In the genomic region with DNA sequence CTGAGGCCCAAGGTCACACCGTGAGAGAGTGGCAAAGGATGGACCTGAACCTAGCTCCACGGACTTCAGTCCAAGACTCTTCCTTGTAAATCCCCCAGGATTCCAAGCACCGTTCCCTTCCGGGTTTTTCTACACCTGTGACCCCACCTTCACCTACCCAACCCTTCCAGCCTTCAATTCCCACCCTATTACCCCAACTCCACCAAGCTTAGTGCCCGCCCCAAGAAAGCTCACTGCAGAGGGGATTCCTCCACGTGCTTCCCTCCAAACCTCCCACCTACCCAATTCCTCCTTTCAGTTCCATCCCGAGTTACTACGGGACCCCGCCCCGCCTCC, we compare ENCODE assay signal across 1 cellular context.
TF ChIP-seq lines count a peak whose summit lies in the region.

No MANE protein-coding gene starts in this region.

TF ChIP-seq in HepG2, 621 proteins besides CTCF, POLR2A, EP300 and RAD21 (continues in another document):
- TF ChIP-seq ZNF777 (CRISPR knock-in tag; IDR thresholded peaks at IDR 0.05) (no peak), ELF1 (CRISPR knock-in tag; IDR thresholded peaks at IDR 0.05) (peak; percentile 56; the same call in 1 of the 2 replicates), EHMT2 (IDR thresholded peaks at IDR 0.05; ENCODE audit: borderline replicate concordance, low read depth, low read length) (no peak), RARG (CRISPR knock-in tag; IDR thresholded peaks at IDR 0.05; ENCODE audit: low read depth) (no peak), GRHL1 (CRISPR knock-in tag; conservative IDR thresholded peaks at IDR 0.05) (no peak), HNF4A (CRISPR knock-in tag; IDR thresholded peaks at IDR 0.05) (no peak; the same call in 1 of the 2 replicates), ZNF253 (CRISPR knock-in tag; IDR thresholded peaks at IDR 0.05; ENCODE audit: borderline replicate concordance) (no peak), FOXP4 (CRISPR knock-in tag; IDR thresholded peaks at IDR 0.05) (no peak), ZNF552 (CRISPR knock-in tag; IDR thresholded peaks at IDR 0.05; ENCODE audit: borderline replicate concordance) (no peak), FOXA1 (IDR thresholded peaks at IDR 0.05) (no peak), FOXA1 (CRISPR knock-in tag; IDR thresholded peaks at IDR 0.05) (no peak), SOX5 (CRISPR knock-in tag; IDR thresholded peaks at IDR 0.05; ENCODE audit: borderline replicate concordance) (no peak), CBX5 (CRISPR knock-in tag; IDR thresholded peaks at IDR 0.05; ENCODE audit: borderline replicate concordance) (0 out of 2 replicates have a peak, but pooled peaks have one; percentile 1), ZNF224 (CRISPR knock-in tag; IDR thresholded peaks at IDR 0.05) (peak; percentile 65; the same call in 1 of the 2 replicates), ZNF446 (CRISPR knock-in tag; IDR thresholded peaks at IDR 0.05) (0 out of 2 replicates have a peak, but pooled peaks have one; percentile 19), CBX2 (IDR thresholded peaks at IDR 0.05; ENCODE audit: low read depth, low read length) (no peak), CBX2 (CRISPR knock-in tag; IDR thresholded peaks at IDR 0.05; ENCODE audit: low read depth) (no peak), FUBP1 (CRISPR knock-in tag; IDR thresholded peaks at IDR 0.05; ENCODE audit: borderline replicate concordance) (no peak), ZSCAN9 (CRISPR knock-in tag; IDR thresholded peaks at IDR 0.05; ENCODE audit: borderline replicate concordance) (no peak), RARA (CRISPR knock-in tag; IDR thresholded peaks at IDR 0.05) (peak; percentile 2; the same call in 1 of the 2 replicates), GABPA (IDR thresholded peaks at IDR 0.05; ENCODE audit: low read depth, low read length) (no peak), GABPA (CRISPR knock-in tag; IDR thresholded peaks at IDR 0.05; ENCODE audit: low read depth) (peak; percentile 56), KAT8 (CRISPR knock-in tag; IDR thresholded peaks at IDR 0.05) (no peak), ZNF143 (CRISPR knock-in tag; IDR thresholded peaks at IDR 0.05) (peak; percentile 75), ZNF350 (CRISPR knock-in tag; IDR thresholded peaks at IDR 0.05; ENCODE audit: borderline replicate concordance, low read depth) (no peak), ARHGAP35 (CRISPR knock-in tag; IDR thresholded peaks at IDR 0.05; ENCODE audit: borderline replicate concordance) (no peak), ZEB1 (IDR thresholded peaks at IDR 0.05; ENCODE audit: insufficient replicate concordance, low read depth) (peak; percentile 3), ZNF891 (CRISPR knock-in tag; IDR thresholded peaks at IDR 0.05) (peak; percentile 53; the same call in 1 of the 2 replicates), CEBPG (CRISPR knock-in tag; IDR thresholded peaks at IDR 0.05) (no peak), ZNF782 (CRISPR knock-in tag; IDR thresholded peaks at IDR 0.05; ENCODE audit: borderline replicate concordance) (no peak), ELF3 (CRISPR knock-in tag; IDR thresholded peaks at IDR 0.05) (peak; percentile 39; the same call in 1 of the 2 replicates)
- TF ChIP-seq, protein P1, sequence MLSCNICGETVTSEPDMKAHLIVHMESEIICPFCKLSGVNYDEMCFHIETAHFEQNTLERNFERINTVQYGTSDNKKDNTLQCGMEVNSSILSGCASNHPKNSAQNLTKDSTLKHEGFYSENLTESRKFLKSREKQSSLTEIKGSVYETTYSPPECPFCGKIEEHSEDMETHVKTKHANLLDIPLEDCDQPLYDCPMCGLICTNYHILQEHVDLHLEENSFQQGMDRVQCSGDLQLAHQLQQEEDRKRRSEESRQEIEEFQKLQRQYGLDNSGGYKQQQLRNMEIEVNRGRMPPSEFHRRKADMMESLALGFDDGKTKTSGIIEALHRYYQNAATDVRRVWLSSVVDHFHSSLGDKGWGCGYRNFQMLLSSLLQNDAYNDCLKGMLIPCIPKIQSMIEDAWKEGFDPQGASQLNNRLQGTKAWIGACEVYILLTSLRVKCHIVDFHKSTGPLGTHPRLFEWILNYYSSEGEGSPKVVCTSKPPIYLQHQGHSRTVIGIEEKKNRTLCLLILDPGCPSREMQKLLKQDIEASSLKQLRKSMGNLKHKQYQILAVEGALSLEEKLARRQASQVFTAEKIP (CRISPR knock-in tag; IDR thresholded peaks at IDR 0.05; ENCODE audit: borderline replicate concordance): no peak
- TF ChIP-seq, protein P2, sequence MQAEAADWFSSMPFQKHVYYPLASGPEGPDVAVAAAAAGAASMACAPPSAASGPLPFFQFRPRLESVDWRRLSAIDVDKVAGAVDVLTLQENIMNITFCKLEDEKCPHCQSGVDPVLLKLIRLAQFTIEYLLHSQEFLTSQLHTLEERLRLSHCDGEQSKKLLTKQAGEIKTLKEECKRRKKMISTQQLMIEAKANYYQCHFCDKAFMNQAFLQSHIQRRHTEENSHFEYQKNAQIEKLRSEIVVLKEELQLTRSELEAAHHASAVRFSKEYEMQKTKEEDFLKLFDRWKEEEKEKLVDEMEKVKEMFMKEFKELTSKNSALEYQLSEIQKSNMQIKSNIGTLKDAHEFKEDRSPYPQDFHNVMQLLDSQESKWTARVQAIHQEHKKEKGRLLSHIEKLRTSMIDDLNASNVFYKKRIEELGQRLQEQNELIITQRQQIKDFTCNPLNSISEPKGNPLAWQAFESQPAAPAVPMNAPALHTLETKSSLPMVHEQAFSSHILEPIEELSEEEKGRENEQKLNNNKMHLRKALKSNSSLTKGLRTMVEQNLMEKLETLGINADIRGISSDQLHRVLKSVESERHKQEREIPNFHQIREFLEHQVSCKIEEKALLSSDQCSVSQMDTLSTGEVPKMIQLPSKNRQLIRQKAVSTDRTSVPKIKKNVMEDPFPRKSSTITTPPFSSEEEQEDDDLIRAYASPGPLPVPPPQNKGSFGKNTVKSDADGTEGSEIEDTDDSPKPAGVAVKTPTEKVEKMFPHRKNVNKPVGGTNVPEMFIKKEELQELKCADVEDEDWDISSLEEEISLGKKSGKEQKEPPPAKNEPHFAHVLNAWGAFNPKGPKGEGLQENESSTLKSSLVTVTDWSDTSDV (CRISPR knock-in tag; IDR thresholded peaks at IDR 0.05): 0 out of 2 replicates have a peak, but pooled peaks have one; percentile 21
- TF ChIP-seq, protein P3, sequence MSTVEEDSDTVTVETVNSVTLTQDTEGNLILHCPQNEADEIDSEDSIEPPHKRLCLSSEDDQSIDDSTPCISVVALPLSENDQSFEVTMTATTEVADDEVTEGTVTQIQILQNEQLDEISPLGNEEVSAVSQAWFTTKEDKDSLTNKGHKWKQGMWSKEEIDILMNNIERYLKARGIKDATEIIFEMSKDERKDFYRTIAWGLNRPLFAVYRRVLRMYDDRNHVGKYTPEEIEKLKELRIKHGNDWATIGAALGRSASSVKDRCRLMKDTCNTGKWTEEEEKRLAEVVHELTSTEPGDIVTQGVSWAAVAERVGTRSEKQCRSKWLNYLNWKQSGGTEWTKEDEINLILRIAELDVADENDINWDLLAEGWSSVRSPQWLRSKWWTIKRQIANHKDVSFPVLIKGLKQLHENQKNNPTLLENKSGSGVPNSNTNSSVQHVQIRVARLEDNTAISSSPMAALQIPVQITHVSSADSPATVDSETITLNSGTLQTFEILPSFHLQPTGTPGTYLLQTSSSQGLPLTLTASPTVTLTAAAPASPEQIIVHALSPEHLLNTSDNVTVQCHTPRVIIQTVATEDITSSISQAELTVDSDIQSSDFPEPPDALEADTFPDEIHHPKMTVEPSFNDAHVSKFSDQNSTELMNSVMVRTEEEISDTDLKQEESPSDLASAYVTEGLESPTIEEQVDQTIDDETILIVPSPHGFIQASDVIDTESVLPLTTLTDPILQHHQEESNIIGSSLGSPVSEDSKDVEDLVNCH (CRISPR knock-in tag; IDR thresholded peaks at IDR 0.05): no peak
- TF ChIP-seq, protein P4, sequence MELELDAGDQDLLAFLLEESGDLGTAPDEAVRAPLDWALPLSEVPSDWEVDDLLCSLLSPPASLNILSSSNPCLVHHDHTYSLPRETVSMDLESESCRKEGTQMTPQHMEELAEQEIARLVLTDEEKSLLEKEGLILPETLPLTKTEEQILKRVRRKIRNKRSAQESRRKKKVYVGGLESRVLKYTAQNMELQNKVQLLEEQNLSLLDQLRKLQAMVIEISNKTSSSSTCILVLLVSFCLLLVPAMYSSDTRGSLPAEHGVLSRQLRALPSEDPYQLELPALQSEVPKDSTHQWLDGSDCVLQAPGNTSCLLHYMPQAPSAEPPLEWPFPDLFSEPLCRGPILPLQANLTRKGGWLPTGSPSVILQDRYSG (CRISPR knock-in tag; IDR thresholded peaks at IDR 0.05): no peak
- TF ChIP-seq, protein P5, sequence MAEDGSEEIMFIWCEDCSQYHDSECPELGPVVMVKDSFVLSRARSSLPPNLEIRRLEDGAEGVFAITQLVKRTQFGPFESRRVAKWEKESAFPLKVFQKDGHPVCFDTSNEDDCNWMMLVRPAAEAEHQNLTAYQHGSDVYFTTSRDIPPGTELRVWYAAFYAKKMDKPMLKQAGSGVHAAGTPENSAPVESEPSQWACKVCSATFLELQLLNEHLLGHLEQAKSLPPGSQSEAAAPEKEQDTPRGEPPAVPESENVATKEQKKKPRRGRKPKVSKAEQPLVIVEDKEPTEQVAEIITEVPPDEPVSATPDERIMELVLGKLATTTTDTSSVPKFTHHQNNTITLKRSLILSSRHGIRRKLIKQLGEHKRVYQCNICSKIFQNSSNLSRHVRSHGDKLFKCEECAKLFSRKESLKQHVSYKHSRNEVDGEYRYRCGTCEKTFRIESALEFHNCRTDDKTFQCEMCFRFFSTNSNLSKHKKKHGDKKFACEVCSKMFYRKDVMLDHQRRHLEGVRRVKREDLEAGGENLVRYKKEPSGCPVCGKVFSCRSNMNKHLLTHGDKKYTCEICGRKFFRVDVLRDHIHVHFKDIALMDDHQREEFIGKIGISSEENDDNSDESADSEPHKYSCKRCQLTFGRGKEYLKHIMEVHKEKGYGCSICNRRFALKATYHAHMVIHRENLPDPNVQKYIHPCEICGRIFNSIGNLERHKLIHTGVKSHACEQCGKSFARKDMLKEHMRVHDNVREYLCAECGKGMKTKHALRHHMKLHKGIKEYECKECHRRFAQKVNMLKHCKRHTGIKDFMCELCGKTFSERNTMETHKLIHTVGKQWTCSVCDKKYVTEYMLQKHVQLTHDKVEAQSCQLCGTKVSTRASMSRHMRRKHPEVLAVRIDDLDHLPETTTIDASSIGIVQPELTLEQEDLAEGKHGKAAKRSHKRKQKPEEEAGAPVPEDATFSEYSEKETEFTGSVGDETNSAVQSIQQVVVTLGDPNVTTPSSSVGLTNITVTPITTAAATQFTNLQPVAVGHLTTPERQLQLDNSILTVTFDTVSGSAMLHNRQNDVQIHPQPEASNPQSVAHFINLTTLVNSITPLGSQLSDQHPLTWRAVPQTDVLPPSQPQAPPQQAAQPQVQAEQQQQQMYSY (CRISPR knock-in tag; IDR thresholded peaks at IDR 0.05): peak; percentile 92
